8 cellular contexts compared by ENCODE assay signal in genomic region chr1:15526021-15526489, GRCh38. TPM values are rescaled to one million over a fixed set of nuclear protein-coding genes. Genes with fewer than 3 reads are reported as not detected.
A peak's percentile ranks its signal among the peaks of the same experiment; 100 is the strongest.
DNase-seq lines count a peak whose midpoint lies in the region; ATAC-seq, FAIRE-seq and TF ChIP-seq lines count a peak whose summit lies in the region.

No MANE protein-coding gene starts in this region.

- no peak for TF ChIP-seq RAD21 in IMR-90 (IDR thresholded peaks at IDR 0.05; ENCODE audit: low read length)

- no peak overlapping the region for H3K56ac ChIP-seq in IMR-90 (ENCODE audit: extremely low read depth, insufficient read depth, low read length)

- H3K36me3 Mint-ChIP-seq in naive B cell, result no peaks in the 10 kb centered on the region

- no peak for TF ChIP-seq CTCF in AG04449 (IDR thresholded peaks at IDR 0.05; ENCODE audit: insufficient read depth, low read length, missing control alignments)
- TF ChIP-seq CTCF in IMR-90 (conservative IDR thresholded peaks at IDR 0.05; ENCODE audit: low read depth, low read length), result no peak

- no peaks in the 10 kb centered on the region for H3K9me3 ChIP-seq in IMR-90 (ENCODE audit: control insufficient read depth, insufficient read depth, low read length)

- H4K5ac ChIP-seq in IMR-90 (ENCODE audit: low read depth, low read length), result no peak overlapping the region

- BruUV-seq in IMR-90 (replicated peaks; lab: Mats Ljungman, UMichigan), result no TSS peak

- peak overlapping the region; percentile 82 to 98 (median 94) for H3K4me3 Mint-ChIP-seq in naive B cell

- no peak overlapping the region for H4K91ac ChIP-seq in IMR-90 (ENCODE audit: insufficient read depth, low read depth, low read length)

- POLR2A ChIA-PET in AG04449 (lab: Yijun Ruan, JAX) (no interaction called here), IMR-90 (lab: Charles Lee; ENCODE audit: unreplicated experiment) (no interaction called here)

- no peaks in the 10 kb centered on the region for H3K9me3 Mint-ChIP-seq in naive B cell

- TF ChIP-seq POLR2A in IMR-90 (IDR thresholded peaks at IDR 0.05; ENCODE audit: low read depth, low read length), result no peak
- no peak for TF ChIP-seq POLR2A in H54 (IDR thresholded peaks at IDR 0.05; ENCODE audit: low read depth, low read length)

- ATAC-seq in IMR-90 (ENCODE audit: low read depth), result no peak
- ATAC-seq in naive B cell (ENCODE audit: low read depth in 2 of 2), result no peak
- ATAC-seq in HG02840 (IDR thresholded peaks at IDR 0.05; ENCODE audit: low FRiP score, unreplicated experiment), result no peak
- no peak for ATAC-seq in HG02678 (IDR thresholded peaks at IDR 0.05; ENCODE audit: unreplicated experiment)
- no peak for ATAC-seq in sciatic nerve

- H2AFZ ChIP-seq in IMR-90 (replicated peaks; ENCODE audit: low read length, poor library complexity), result peak overlapping the region; percentile 94

- H3K4me1 ChIP-seq in IMR-90 (ENCODE audit: control insufficient read depth, insufficient read depth, low read length), result peaks cover 2% of the 10 kb centered on the region

- H3K27me3 ChIP-seq in IMR-90 (ENCODE audit: control insufficient read depth, insufficient read depth, low read length), result no peaks in the 10 kb centered on the region

- H4K8ac ChIP-seq in IMR-90 (ENCODE audit: low read depth in 2 of 2, low read length in 2 of 2), result peak overlapping the region; percentile 0 to 78; a peak in 3 of 4 replicates

- no peak overlapping the region for H2AK5ac ChIP-seq in IMR-90 (ENCODE audit: low read depth, low read length)

- no peak for DNase-seq in AG04449 (ENCODE audit: low read depth, low spot score)
- no peak for DNase-seq in IMR-90
- peak in 1 of 61 donors; percentile 52 for DNase-seq in caudate nucleus (lab: John Stamatoyannopoulos, UW)
- DNase-seq in naive B cell, result no peak
- DNase-seq in H54 (ENCODE audit: insufficient read length, low spot score), result no peak
- DNase-seq in sciatic nerve (ENCODE audit: low spot score), result no peak

- no peak overlapping the region; the same call in 1 of the 2 replicates for H3K23ac ChIP-seq in IMR-90 (ENCODE audit: low read depth, low read length)

- peaks cover 13 to 38% of the 10 kb centered on the region in 2 experiments for H3K79me1 ChIP-seq in IMR-90 (ENCODE audit: low read depth in 1 of 2, low read length in 2 of 2)

- H3K9ac ChIP-seq in IMR-90 (ENCODE audit: low read depth, low read length), result 0 out of 2 replicates have a peak overlapping the region, but pooled peaks have one; percentile 10

- intact Hi-C loops in IMR-90 (cut with micrococcal nuclease) (no loop called here), sciatic nerve (cut with DNase I) (no loop called here)

- peak overlapping the region; percentile 93 for H3K4me3 ChIP-seq in AG04449 (ENCODE audit: low read depth, low read length)
- H3K4me3 ChIP-seq in IMR-90 (ENCODE audit: insufficient read depth, low read depth, low read length), result peak overlapping the region; percentile 25

- H3K18ac ChIP-seq in IMR-90 (ENCODE audit: low read depth, low read length), result no peak overlapping the region

- peak overlapping the region; percentile 65 for H2AK9ac ChIP-seq in IMR-90 (replicated peaks; ENCODE audit: low read depth, low read length, poor library complexity)

- H3K14ac ChIP-seq in IMR-90 (replicated peaks; ENCODE audit: low read depth, low read length), result no peak overlapping the region

- H3K4me1 Mint-ChIP-seq in naive B cell, result peaks cover 37 to 61% (median 51%) of the 10 kb centered on the region in 3 donors

- no peaks in the 10 kb centered on the region for H3K27me3 Mint-ChIP-seq in naive B cell

- peak overlapping the region; percentile 24; the same call in 1 of the 2 replicates for H3K4ac ChIP-seq in IMR-90 (ENCODE audit: low read depth, low read length)

- dilution Hi-C loops in IMR-90 (cut with HindIII; ENCODE audit: low sequenced_read_pairs, unreplicated experiment), result no loop called here

- no peak overlapping the region for H2BK15ac ChIP-seq in IMR-90 (ENCODE audit: low read depth, low read length)

- WGBS in IMR-90 (ENCODE audit: extremely low coverage in 2 of 2, insufficient read length in 1 of 2), 2 experiments, result no CpG with 5 or more reads among the region's 9 CpGs

- H4K20me1 ChIP-seq in IMR-90 (ENCODE audit: insufficient read depth, low read length), result no peaks in the 10 kb centered on the region; the same call in none of the 2 replicates

- peak overlapping the region; percentile 63 for H3K4me2 ChIP-seq in IMR-90 (ENCODE audit: low read depth, low read length)

- CTCF ChIA-PET in AG04449 (lab: Yijun Ruan, JAX) (no interaction called here), IMR-90 (lab: Yijun Ruan, JAX) (no interaction called here)

- H3K27ac Mint-ChIP-seq in naive B cell, result peak overlapping the region; percentile 99 to 100 (median 100)

- peaks cover 3% of the 10 kb centered on the region; the same call in 1 of the 2 replicates for H3K36me3 ChIP-seq in IMR-90 (ENCODE audit: control insufficient read depth, insufficient read depth, low read length)

- FAIRE-seq in H54 (lab: Jason Lieb, UNC), result no peak

- H3K27ac ChIP-seq in IMR-90 (ENCODE audit: insufficient read depth, low read length) (peak overlapping the region; percentile 8; the same call in 1 of the 2 replicates), caudate nucleus (ENCODE audit: low read depth, low read length) (peak overlapping the region; percentile 100)

- H2BK120ac ChIP-seq in IMR-90 (ENCODE audit: low read depth, low read length), result no peak overlapping the region

- H3K9me1 ChIP-seq in IMR-90 (ENCODE audit: insufficient read depth, low read length), result peaks cover 10% of the 10 kb centered on the region

- no peak overlapping the region for H2BK20ac ChIP-seq in IMR-90 (ENCODE audit: low read depth, low read length)

- in situ Hi-C loops in IMR-90 (cut with MboI; ENCODE audit: low sequenced_read_pairs), result no loop called here

- no peak overlapping the region for H2BK5ac ChIP-seq in IMR-90 (ENCODE audit: low read depth, low read length, poor library complexity, severe bottlenecking)

TF ChIP-seq in IMR-90, 13 proteins besides CTCF, POLR2A, EP300 and RAD21:
- TF ChIP-seq SMC3 (IDR thresholded peaks at IDR 0.05; ENCODE audit: low read depth, low read length), result no peak
- TF ChIP-seq, protein P1, sequence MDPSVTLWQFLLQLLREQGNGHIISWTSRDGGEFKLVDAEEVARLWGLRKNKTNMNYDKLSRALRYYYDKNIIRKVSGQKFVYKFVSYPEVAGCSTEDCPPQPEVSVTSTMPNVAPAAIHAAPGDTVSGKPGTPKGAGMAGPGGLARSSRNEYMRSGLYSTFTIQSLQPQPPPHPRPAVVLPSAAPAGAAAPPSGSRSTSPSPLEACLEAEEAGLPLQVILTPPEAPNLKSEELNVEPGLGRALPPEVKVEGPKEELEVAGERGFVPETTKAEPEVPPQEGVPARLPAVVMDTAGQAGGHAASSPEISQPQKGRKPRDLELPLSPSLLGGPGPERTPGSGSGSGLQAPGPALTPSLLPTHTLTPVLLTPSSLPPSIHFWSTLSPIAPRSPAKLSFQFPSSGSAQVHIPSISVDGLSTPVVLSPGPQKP (IDR thresholded peaks at IDR 0.05; ENCODE audit: borderline replicate concordance, low read depth, low read length), result no peak
- TF ChIP-seq, protein P2, sequence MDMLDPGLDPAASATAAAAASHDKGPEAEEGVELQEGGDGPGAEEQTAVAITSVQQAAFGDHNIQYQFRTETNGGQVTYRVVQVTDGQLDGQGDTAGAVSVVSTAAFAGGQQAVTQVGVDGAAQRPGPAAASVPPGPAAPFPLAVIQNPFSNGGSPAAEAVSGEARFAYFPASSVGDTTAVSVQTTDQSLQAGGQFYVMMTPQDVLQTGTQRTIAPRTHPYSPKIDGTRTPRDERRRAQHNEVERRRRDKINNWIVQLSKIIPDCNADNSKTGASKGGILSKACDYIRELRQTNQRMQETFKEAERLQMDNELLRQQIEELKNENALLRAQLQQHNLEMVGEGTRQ (IDR thresholded peaks at IDR 0.05; ENCODE audit: low read depth, low read length), result no peak
- no peak for TF ChIP-seq CHD1 (IDR thresholded peaks at IDR 0.05; ENCODE audit: low read depth, low read length)
- TF ChIP-seq MAFK (IDR thresholded peaks at IDR 0.05; ENCODE audit: low read depth, low read length), result no peak
- no peak for TF ChIP-seq RCOR1 (IDR thresholded peaks at IDR 0.05; ENCODE audit: insufficient replicate concordance, low read length)
- no peak for TF ChIP-seq BHLHE40 (IDR thresholded peaks at IDR 0.05; ENCODE audit: low read depth, low read length)
- TF ChIP-seq CEBPB (IDR thresholded peaks at IDR 0.05; ENCODE audit: low read depth, low read length), result no peak
- no peak for TF ChIP-seq RFX5 (IDR thresholded peaks at IDR 0.05; ENCODE audit: low read depth, low read length)
- TF ChIP-seq MXI1 (IDR thresholded peaks at IDR 0.05; ENCODE audit: borderline replicate concordance, low read depth, low read length), result no peak
- no peak for TF ChIP-seq MAZ (IDR thresholded peaks at IDR 0.05; ENCODE audit: borderline replicate concordance, low read depth, low read length)
- no peak for TF ChIP-seq FOS (IDR thresholded peaks at IDR 0.05; ENCODE audit: low read depth, low read length)
- no peak for TF ChIP-seq NFE2L2 (IDR thresholded peaks at IDR 0.05; ENCODE audit: low read depth, low read length)

RNA-seq across cellular contexts. Expression of gene DNAJC16, which starts 0.6 kb away (rescaled TPM):
- total RNA-seq in IMR-90 (2012; rRNA removed), result 12.5 and 13.1 TPM in 2 replicates
- polyA plus RNA-seq in IMR-90 (2012; rRNA removed), result 6.9 and 8.0 TPM in 2 replicates
- polyA plus RNA-seq in IMR-90 (2012; cell fraction: cytosol; rRNA removed), result 2.5 TPM in 2 replicates
- polyA plus RNA-seq in IMR-90 (2012; cell fraction: nucleus; rRNA removed; ENCODE audit: low replicate concordance), result 4.5 and 13.3 TPM in 2 replicates
- 10 to 100 TPM in 4 of 6 donors, 1 to 10 TPM in 2; 8.5 to 15.4 (median 14.4) TPM for polyA plus RNA-seq in naive B cell (ENCODE audit: low read depth in 6 of 6)
- total RNA-seq in sciatic nerve, result 19.8 TPM

RNA-seq across cellular contexts. Expression of gene CASP9, which starts 2.0 kb away (rescaled TPM):
- 5.3 and 7.0 TPM in 2 replicates for total RNA-seq in IMR-90 (2012; rRNA removed)
- 7.8 and 8.3 TPM in 2 replicates for polyA plus RNA-seq in IMR-90 (2012; rRNA removed)
- 8.0 and 8.7 TPM in 2 replicates for polyA plus RNA-seq in IMR-90 (2012; cell fraction: cytosol; rRNA removed)
- 19.8 and 20.6 TPM in 2 replicates for polyA plus RNA-seq in IMR-90 (2012; cell fraction: nucleus; rRNA removed; ENCODE audit: low replicate concordance)
- polyA plus RNA-seq in naive B cell (ENCODE audit: low read depth in 6 of 6), result 10 to 100 TPM in 5 of 6 donors, 1 to 10 TPM in 1; 4.8 to 17.7 (median 14.7) TPM
- 25.1 TPM for total RNA-seq in sciatic nerve

RNA-seq across cellular contexts. Expression of gene CELA2B, which starts 50.2 kb away (rescaled TPM):
- total RNA-seq in IMR-90 (2012; rRNA removed), result not detected in 2 replicates
- not detected in 2 replicates for polyA plus RNA-seq in IMR-90 (2012; rRNA removed)
- 0.05 TPM in 1 of 2 replicates, not detected in the other for polyA plus RNA-seq in IMR-90 (2012; cell fraction: cytosol; rRNA removed)
- not detected in 2 replicates for polyA plus RNA-seq in IMR-90 (2012; cell fraction: nucleus; rRNA removed; ENCODE audit: low replicate concordance)
- polyA plus RNA-seq in naive B cell (ENCODE audit: low read depth in 6 of 6), result not detected
- not detected for total RNA-seq in sciatic nerve

RNA-seq across cellular contexts. Expression of gene AGMAT, which starts 58.8 kb away (rescaled TPM):
- total RNA-seq in IMR-90 (2012; rRNA removed) (0.18 and 0.28 TPM in 2 replicates), sciatic nerve (0.18 TPM)
- polyA plus RNA-seq in IMR-90 (2012; rRNA removed) (0.20 and 0.26 TPM in 2 replicates), naive B cell (ENCODE audit: low read depth in 6 of 6) (1 to 10 TPM; 2.4 to 7.4 (median 3.8) TPM)
- polyA plus RNA-seq in IMR-90 (2012; cell fraction: cytosol; rRNA removed), result 0.18 and 0.20 TPM in 2 replicates
- polyA plus RNA-seq in IMR-90 (2012; cell fraction: nucleus; rRNA removed; ENCODE audit: low replicate concordance), result 0.09 TPM in 2 replicates
